In genomic region chr1:25643962-25644361, GRCh38 we compare ENCODE assay signal across 29 cellular contexts. TPM values are rescaled to one million over a fixed set of nuclear protein-coding genes. Genes with fewer than 3 reads are reported as not detected.
DNase-seq lines count a peak whose midpoint lies in the region; ATAC-seq and TF ChIP-seq lines count a peak whose summit lies in the region.
"Had no signal": no experiment of that assay in that cellular context is flagged by ENCODE, and none has a peak within 500 bp of the region (broad histone marks: within the 10 kb centered on the region; RNA-seq: fewer than 3 reads in every experiment).

No MANE protein-coding gene starts in this region.

- CTCF ChIA-PET in CD4-positive, alpha-beta memory T cell (lab: Charles Lee; ENCODE audit: partially characterized antibody): interaction anchor here (1.3 kb wide), 1 partner anchor 35 kb away, joined by 4 read pairs; no protein-coding TSS in a partner anchor

- peaks cover 31% of the 10 kb centered on the region for H3K4me1 Mint-ChIP-seq in T-helper 2 cell treated with Interferon-gamma antibody and Interleukin-4, amounts not matched to agents 5 μg/mL and 100 μg/mL, for 36 hours (ENCODE audit: low read depth)
- peaks cover 48 to 81% (median 66%) of the 10 kb centered on the region in 4 donors for H3K4me1 Mint-ChIP-seq in CD4-positive, alpha-beta memory T cell

- no peaks in the 10 kb centered on the region for H3K9me3 ChIP-seq in CD4-positive, alpha-beta memory T cell (ENCODE audit: control insufficient read depth in 1 of 2, low read length in 2 of 2)
- no peaks in the 10 kb centered on the region for H3K9me3 ChIP-seq in Peyer's patch
- H3K9me3 ChIP-seq: body of pancreas, SK-N-SH had no signal

- H3K27me3 Mint-ChIP-seq in T-helper 2 cell treated with Interferon-gamma antibody and Interleukin-4, amounts not matched to agents 5 μg/mL and 100 μg/mL, for 36 hours (ENCODE audit: low read depth): peaks cover 87% of the 10 kb centered on the region
- no peaks in the 10 kb centered on the region for H3K27me3 Mint-ChIP-seq in CD4-positive, alpha-beta memory T cell

- no peak for TF ChIP-seq POLR2A in Peyer's patch (IDR thresholded peaks at IDR 0.05)

- H3K36me3 ChIP-seq in CD4-positive, alpha-beta memory T cell (ENCODE audit: insufficient read depth, low read length): no peaks in the 10 kb centered on the region
- H3K36me3 ChIP-seq in Peyer's patch: peaks cover 0 to 6% (median 0%) of the 10 kb centered on the region in 3 donors

- H3K27ac ChIP-seq in CD4-positive, alpha-beta memory T cell (ENCODE audit: low read depth, low read length): no peak overlapping the region
- H3K27ac ChIP-seq in Peyer's patch: no peak overlapping the region
- H3K27ac ChIP-seq: body of pancreas, foreskin keratinocyte had no signal

- POLR2A ChIA-PET in CD4-positive, alpha-beta memory T cell (lab: Charles Lee; ENCODE audit: partially characterized antibody): interaction anchor here (1.2 to 7.9 kb wide), 3 partner anchors 23 to 176 kb away, joined by 4 to 151 read pairs (median 33); partner anchors contain the start of genes MAN1C1 and MTFR1L

- peaks cover 6% of the 10 kb centered on the region for H3K9me3 Mint-ChIP-seq in T-helper 2 cell treated with Interferon-gamma antibody and Interleukin-4, amounts not matched to agents 5 μg/mL and 100 μg/mL, for 36 hours
- peaks cover 0 to 6% (median 5%) of the 10 kb centered on the region in 8 donors for H3K9me3 Mint-ChIP-seq in CD4-positive, alpha-beta memory T cell
- H3K9me3 Mint-ChIP-seq: H9 had no signal

- peak overlapping the region; percentile 31 for H3K4me3 Mint-ChIP-seq in T-helper 2 cell treated with Interferon-gamma antibody and Interleukin-4, amounts not matched to agents 5 μg/mL and 100 μg/mL, for 36 hours
- peak overlapping the region in 6 of 8 donors; percentile 18 to 75 (median 59) for H3K4me3 Mint-ChIP-seq in CD4-positive, alpha-beta memory T cell
- H3K4me3 Mint-ChIP-seq: H9, naive B cell, WTC11 had no signal

- DNase-seq in T-helper 2 cell treated with Interferon-gamma antibody and Interleukin-4, amounts not matched to agents 5 μg/mL and 100 μg/mL, for 36 hours (ENCODE audit: low spot score): no peak
- DNase-seq in T-helper 2 cell: no peak
- DNase-seq in CD4-positive, alpha-beta memory T cell: no peak
- peak; percentile 17 to 20 for DNase-seq in activated T-cell treated with anti-CD3 and anti-CD28 coated beads, Interleukin-2, amount 50 U/mL, for 48 hours
- DNase-seq in left lobe of liver (ENCODE audit: low spot score): peak; percentile 39
- DNase-seq in HT-29 (ENCODE audit: low spot score): no peak
- no peak for DNase-seq in epidermal melanocyte (ENCODE audit: insufficient read length, low spot score)
- DNase-seq in Peyer's patch: no peak
- DNase-seq: AML-193; body of pancreas; COR-L47; effector memory CD4-positive, alpha-beta T cell; foreskin keratinocyte; H9; hippocampal formation; Kasumi-1; left ventricle myocardium inferior; naive B cell; NCI-H187 treated with DMSO at 0.1 percent for 48 hours; NCI-H2227 treated with DMSO at 0.1 percent for 48 hours; NCI-H748 treated with DMSO at 0.1 percent for 48 hours; SK-N-SH; small intestine; stimulated activated CD4-positive, alpha-beta T cell treated with anti-CD3 and anti-CD28 coated beads, Interleukin-1b, Interleukin-23, amount 100 ng/mL, for 48 hours; substantia nigra; T1000 had no signal

- H3K27me3 ChIP-seq in CD4-positive, alpha-beta memory T cell (ENCODE audit: insufficient read depth, low read length): no peaks in the 10 kb centered on the region
- H3K27me3 ChIP-seq in Peyer's patch: no peaks in the 10 kb centered on the region
- H3K27me3 ChIP-seq: body of pancreas had no signal

- peaks cover 22% of the 10 kb centered on the region for H3K36me3 Mint-ChIP-seq in T-helper 2 cell treated with Interferon-gamma antibody and Interleukin-4, amounts not matched to agents 5 μg/mL and 100 μg/mL, for 36 hours (ENCODE audit: low read depth)
- H3K36me3 Mint-ChIP-seq in CD4-positive, alpha-beta memory T cell: peaks cover 17 to 26% of the 10 kb centered on the region in 2 donors
- H3K36me3 Mint-ChIP-seq: WTC11 had no signal

- no peak overlapping the region for H3K27ac Mint-ChIP-seq in T-helper 2 cell treated with Interferon-gamma antibody and Interleukin-4, amounts not matched to agents 5 μg/mL and 100 μg/mL, for 36 hours
- peak overlapping the region; percentile 35 to 93 (median 91) for H3K27ac Mint-ChIP-seq in CD4-positive, alpha-beta memory T cell
- H3K27ac Mint-ChIP-seq: WTC11 had no signal

- H3K4me1 ChIP-seq in CD4-positive, alpha-beta memory T cell (ENCODE audit: insufficient read depth, low read length): peaks cover 76% of the 10 kb centered on the region
- H3K4me1 ChIP-seq in Peyer's patch: peaks cover 0 to 5% (median 2%) of the 10 kb centered on the region in 4 donors
- H3K4me1 ChIP-seq: body of pancreas, foreskin keratinocyte had no signal

- no peak for TF ChIP-seq CTCF in Peyer's patch (IDR thresholded peaks at IDR 0.05)

- intact Hi-C loops in CD4-positive, alpha-beta memory T cell (cut with micrococcal nuclease): loop anchor here (2.0 kb wide), 1 partner anchor 33 kb away; no protein-coding TSS in a partner anchor

- H3K4me3 ChIP-seq in CD4-positive, alpha-beta memory T cell (ENCODE audit: low read length in 2 of 2): no peak overlapping the region
- H3K4me3 ChIP-seq in Peyer's patch: no peak overlapping the region
- H3K4me3 ChIP-seq: body of pancreas, GM12878, left ventricle myocardium inferior had no signal

- ATAC-seq in left lobe of liver: no peak
- ATAC-seq: body of pancreas, esophagus mucosa, foreskin keratinocyte, GM12878, WTC11 had no signal

RNA-seq across cellular contexts. Expression of gene MAN1C1, which starts 27.4 kb away (rescaled TPM):
- 10 to 100 TPM; 42.6 to 45.1 TPM for total RNA-seq in CD4-positive, alpha-beta memory T cell
- 10 to 100 TPM in 1 of 2 donors, 1 to 10 TPM in 1; 3.6 to 10.4 TPM for polyA plus RNA-seq in CD4-positive, alpha-beta memory T cell
- 39.4 TPM for total RNA-seq in left lobe of liver
- 0.10 and 0.28 TPM in 2 replicates for total RNA-seq in HT-29 (2014; rRNA removed; shearing (Covaris generic))
- total RNA-seq in Peyer's patch: 10 to 100 TPM in 1 of 4 donors, 1 to 10 TPM in 3; 2.3 to 10.7 (median 6.7) TPM

Comparison
In these comparisons a context has a peak if more than half of its experiments do, and no peak if none do; other contexts are left out.
1. DNase-seq: peak in activated T-cell treated with anti-CD3 and anti-CD28 coated beads, Interleukin-2, amount 50 U/mL, for 48 hours (2 of 2) and left lobe of liver (single experiment); none in T-helper 2 cell treated with Interferon-gamma antibody and Interleukin-4, amounts not matched to agents 5 μg/mL and 100 μg/mL, for 36 hours (single experiment), T-helper 2 cell (0 of 5), CD4-positive, alpha-beta memory T cell (0 of 5), HT-29 (single experiment), epidermal melanocyte (single experiment) and Peyer's patch (0 of 3).